Comparison of ENCODE assay signal across 7 cellular contexts in genomic region chr13:46571189-46571901, GRCh38. TPM values are rescaled to one million over a fixed set of nuclear protein-coding genes. Genes with fewer than 3 reads are reported as not detected.
DNase-seq lines count a peak whose midpoint lies in the region; ATAC-seq and TF ChIP-seq lines count a peak whose summit lies in the region.

No MANE protein-coding gene starts in this region.

- H3K4me3 ChIP-seq in astrocyte of the cerebellum (ENCODE audit: low read depth, low read length) (no peak overlapping the region), psoas muscle (no peak overlapping the region)

- in situ Hi-C loops in astrocyte of the cerebellum (cut with HindIII; ENCODE audit: low sequenced_read_pairs) = no loop called here

- 26 to 43% (median 28%) methylated on average over 10 of the region's 10 CpGs for WGBS in psoas muscle, 3 donors

- H3K36me3 ChIP-seq in psoas muscle (ENCODE audit: insufficient read depth in 1 of 2, low read depth in 1 of 2) = no peaks in the 10 kb centered on the region

- H3K27me3 ChIP-seq in psoas muscle (ENCODE audit: insufficient read depth in 3 of 3, low read length in 2 of 3) = no peaks in the 10 kb centered on the region

- DNase-seq in astrocyte of the cerebellum (ENCODE audit: low read depth) (peak; percentile 50), psoas muscle (no peak), nucleus accumbens (lab: John Stamatoyannopoulos, UW) (no peak), NCI-H146 treated with DMSO at 0.1 percent for 48 hours (lab: John Stamatoyannopoulos, UW; ENCODE audit: unreplicated experiment) (no peak), amniotic stem cell (lab: John Stamatoyannopoulos, UW) (no peak)

- H3K27ac ChIP-seq in psoas muscle = no peak overlapping the region

- peaks cover 9% of the 10 kb centered on the region for H3K4me1 ChIP-seq in psoas muscle

- H3K9me3 ChIP-seq in psoas muscle = no peaks in the 10 kb centered on the region

- ATAC-seq in GM18520 (IDR thresholded peaks at IDR 0.05; ENCODE audit: unreplicated experiment) (peak; percentile 75), HG02884 (IDR thresholded peaks at IDR 0.05; ENCODE audit: unreplicated experiment) (peak; percentile 64), psoas muscle (peak; percentile 65 to 86 (median 76))

- TF ChIP-seq CTCF in astrocyte of the cerebellum (IDR thresholded peaks at IDR 0.05; ENCODE audit: low read depth, low read length, missing control alignments) (no peak), psoas muscle (IDR thresholded peaks at IDR 0.05) (no peak)

- intact Hi-C loops in psoas muscle (cut with DNase I) = no loop called here

RNA-seq across cellular contexts. Expression of gene LRCH1, which starts 18.4 kb away (rescaled TPM):
- 1 to 10 TPM; 4.1 to 7.9 (median 4.7) TPM for total RNA-seq in psoas muscle
- polyA plus RNA-seq in psoas muscle = 1 to 10 TPM; 1.7 to 2.6 (median 2.3) TPM
